ENCODE assay signal across 18 cellular contexts in the genomic region with DNA sequence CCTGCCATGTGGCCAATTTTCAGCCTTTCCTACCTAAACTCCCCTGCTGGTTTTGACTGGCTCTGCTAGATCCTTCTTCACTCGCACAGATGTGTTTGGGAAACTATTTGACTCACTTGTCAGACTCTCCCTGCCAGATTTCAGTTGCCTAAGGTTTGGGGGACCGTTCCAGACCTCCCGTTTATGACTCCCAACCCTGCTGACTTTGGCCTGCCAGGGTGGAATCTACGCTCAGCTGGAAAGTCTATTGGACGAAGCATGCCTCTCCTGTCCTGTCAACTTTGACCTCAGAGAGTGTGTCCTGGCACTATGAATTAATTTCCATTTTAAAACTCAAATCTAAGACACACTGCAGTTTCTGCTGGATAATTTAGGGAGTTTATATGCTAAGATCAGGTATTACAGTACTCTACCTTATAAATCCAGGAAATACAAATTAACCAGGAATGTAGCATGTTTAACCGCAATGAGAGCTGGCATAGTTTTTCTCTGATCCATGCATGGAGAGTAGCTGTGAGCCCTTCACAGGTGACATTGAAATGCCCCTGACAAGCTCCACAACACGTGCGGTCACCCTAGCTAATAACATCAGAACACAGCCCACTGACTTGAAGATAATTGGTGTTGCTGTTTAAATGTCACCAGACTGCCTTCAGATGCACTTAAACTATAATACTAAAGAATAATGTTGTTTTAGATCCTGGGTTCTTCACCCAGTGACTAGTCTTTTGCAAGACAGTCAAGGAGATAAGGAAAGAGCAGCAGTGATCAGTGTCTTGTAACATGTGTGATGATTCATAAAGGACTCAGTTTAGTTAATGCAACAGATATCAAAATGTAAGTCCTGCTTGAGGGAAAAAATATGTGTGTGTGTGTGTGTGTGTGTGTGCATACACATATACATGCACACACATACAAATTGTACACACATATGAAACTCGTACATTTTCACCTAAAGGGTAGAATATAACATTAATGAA.
"Had no signal": no experiment of that assay in that cellular context is flagged by ENCODE, and none has a peak within 500 bp of the region (broad histone marks: within the 10 kb centered on the region; RNA-seq: fewer than 3 reads in every experiment).

No MANE protein-coding gene starts in this region.

- H3K4me3 Mint-ChIP-seq: activated naive CD8-positive, alpha-beta T cell; effector memory CD8-positive, alpha-beta T cell; immature natural killer cell; naive thymus-derived CD8-positive, alpha-beta T cell; stimulated activated naive CD8-positive, alpha-beta T cell treated with anti-CD3 and anti-CD28 coated beads, Interleukin-15, Interleukin-2, amounts not matched to agents 100 ng/mL and 50 ng/mL, for 24 hours had no signal

- H3K36me3 ChIP-seq: heart right ventricle, upper lobe of left lung, WERI-Rb-1 had no signal

- H3K27me3 Mint-ChIP-seq: activated naive CD8-positive, alpha-beta T cell had no signal

- H3K4me1 Mint-ChIP-seq: naive thymus-derived CD8-positive, alpha-beta T cell had no signal

- H3K27ac Mint-ChIP-seq: activated naive CD8-positive, alpha-beta T cell; effector memory CD8-positive, alpha-beta T cell; immature natural killer cell; naive thymus-derived CD8-positive, alpha-beta T cell; stimulated activated naive CD8-positive, alpha-beta T cell treated with anti-CD3 and anti-CD28 coated beads, Interleukin-15, Interleukin-2, amounts not matched to agents 100 ng/mL and 50 ng/mL, for 24 hours had no signal

- ATAC-seq: effector memory CD8-positive, alpha-beta T cell; heart right ventricle; naive thymus-derived CD8-positive, alpha-beta T cell had no signal

- H3K9me3 ChIP-seq: testis, upper lobe of left lung had no signal

- H3K9me3 Mint-ChIP-seq: effector memory CD8-positive, alpha-beta T cell; immature natural killer cell; stimulated activated naive CD8-positive, alpha-beta T cell treated with anti-CD3 and anti-CD28 coated beads, Interleukin-15, Interleukin-2, amounts not matched to agents 100 ng/mL and 50 ng/mL, for 24 hours had no signal

- DNase-seq: activated CD4-positive, alpha-beta T cell treated with anti-CD3 and anti-CD28 coated beads for 1 hour; activated CD4-positive, alpha-beta T cell treated with anti-CD3 and anti-CD28 coated beads, Interleukin-2, amount 50 U/mL, for 4 hours; activated gamma-delta T cell treated with Interleukin-2 at 50 U/mL for 16 hours; amniotic stem cell; caudate nucleus; effector memory CD8-positive, alpha-beta T cell; heart right ventricle; immature natural killer cell; naive thymus-derived CD8-positive, alpha-beta T cell; nucleus accumbens; SHP77 treated with DMSO at 0.1 percent for 48 hours; stimulated activated CD4-positive, alpha-beta T cell treated with anti-CD3 and anti-CD28 coated beads, Interleukin-2, amount 100 ng/mL, for 24 hours; testis; upper lobe of left lung; WERI-Rb-1 had no signal

- H3K27ac ChIP-seq: epithelial cell of prostate, heart right ventricle, testis, upper lobe of left lung, WERI-Rb-1 had no signal

- H3K4me1 ChIP-seq: heart right ventricle, testis, upper lobe of left lung had no signal

- H3K4me3 ChIP-seq: heart right ventricle, testis, upper lobe of left lung had no signal

- H3K27me3 ChIP-seq: testis, upper lobe of left lung had no signal

- H3K36me3 Mint-ChIP-seq: activated naive CD8-positive, alpha-beta T cell; immature natural killer cell; naive thymus-derived CD8-positive, alpha-beta T cell had no signal
